ENCODE assay signal across 9 cellular contexts in genomic region chr1:47436979-47437517, GRCh38. TPM values are rescaled to one million over a fixed set of nuclear protein-coding genes. Genes with fewer than 3 reads are reported as not detected.
A peak's percentile ranks its signal among the peaks of the same experiment; 100 is the strongest.
DNase-seq lines count a peak whose midpoint lies in the region; ATAC-seq and TF ChIP-seq lines count a peak whose summit lies in the region.
"Had no signal": no experiment of that assay in that cellular context is flagged by ENCODE, and none has a peak within 500 bp of the region (broad histone marks: within the 10 kb centered on the region; RNA-seq: fewer than 3 reads in every experiment).

No MANE protein-coding gene starts in this region.

- H3K36me3 ChIP-seq in SJCRH30: peaks cover 6% of the 10 kb centered on the region; the same call in 1 of the 2 replicates

- no peaks in the 10 kb centered on the region for H3K27me3 ChIP-seq in SJCRH30

- H3K27ac Mint-ChIP-seq in CD14-positive monocyte (peak overlapping the region in 4 of 7 donors; percentile 40 to 79 (median 50)), nephron (peak overlapping the region; percentile 67 to 91 (median 73))

- peak overlapping the region; percentile 85 to 93 for H3K4me3 Mint-ChIP-seq in CD14-positive monocyte
- peak overlapping the region; percentile 94 to 95 (median 94) for H3K4me3 Mint-ChIP-seq in nephron

- no peak for TF ChIP-seq CTCF in CD14-positive monocyte (IDR thresholded peaks at IDR 0.05)
- TF ChIP-seq CTCF in nephron (IDR thresholded peaks at IDR 0.05; ENCODE audit: unreplicated experiment in 3 of 3): no peak

- H3K9me3 Mint-ChIP-seq in CD14-positive monocyte (peaks cover 0 to 39% (median 27%) of the 10 kb centered on the region in 7 donors), nephron (no peaks in the 10 kb centered on the region)

- H3K4me3 ChIP-seq in SJCRH30: peak overlapping the region; percentile 95

- peak overlapping the region; percentile 76 for H3K27ac ChIP-seq in SJCRH30
- peak overlapping the region; percentile 56 for H3K27ac ChIP-seq in epithelial cell of prostate

- intact Hi-C loops in CD14-positive monocyte (cut with micrococcal nuclease): loop anchor here (5.0 to 10.0 kb wide), 3 partner anchors 100 to 288 kb away; no protein-coding TSS in a partner anchor

- H3K4me1 ChIP-seq in SJCRH30: no peaks in the 10 kb centered on the region

- H3K36me3 Mint-ChIP-seq in CD14-positive monocyte (peaks cover 25 to 35% of the 10 kb centered on the region in 2 donors), nephron (ENCODE audit: low read depth) (no peaks in the 10 kb centered on the region)

- peaks cover 46% of the 10 kb centered on the region for H3K4me1 Mint-ChIP-seq in CD14-positive monocyte
- H3K4me1 Mint-ChIP-seq in nephron: peaks cover 42% of the 10 kb centered on the region

- H3K9me3 ChIP-seq in SJCRH30 (replicated peaks): no peaks in the 10 kb centered on the region

- DNase-seq in CD14-positive monocyte (ENCODE audit: low spot score) (no peak), SJCRH30 (peak; percentile 32 to 60), epithelial cell of prostate (ENCODE audit: low read depth, low spot score) (no peak), NCI-H510A treated with DMSO at 0.1 percent for 48 hours (lab: John Stamatoyannopoulos, UW) (no peak), T1000 (lab: John Stamatoyannopoulos, UW) (no peak)

- peaks cover 50 to 62% (median 52%) of the 10 kb centered on the region in 3 donors for H3K27me3 Mint-ChIP-seq in CD14-positive monocyte (ENCODE audit: low read depth in 3 of 3)
- H3K27me3 Mint-ChIP-seq in nephron (ENCODE audit: low read depth): peaks cover 54% of the 10 kb centered on the region

- ATAC-seq in GM18861 (IDR thresholded peaks at IDR 0.05; ENCODE audit: unreplicated experiment) (peak; percentile 16), HG03045 (IDR thresholded peaks at IDR 0.05; ENCODE audit: unreplicated experiment) (peak; percentile 27)

RNA-seq across cellular contexts. Expression of gene FOXD2, which starts 0.8 kb away (rescaled TPM):
- under 1 TPM in 1 of 2 donors, not detected in 1; 0.11 TPM for polyA plus RNA-seq in CD14-positive monocyte
- total RNA-seq in SJCRH30 (2014; rRNA removed; shearing (Covaris generic)): 1.7 and 2.2 TPM in 2 replicates

RNA-seq across cellular contexts. Expression of gene FOXE3, which starts 21.0 kb away (rescaled TPM):
- polyA plus RNA-seq in CD14-positive monocyte: not detected
- not detected in 2 replicates for total RNA-seq in SJCRH30 (2014; rRNA removed; shearing (Covaris generic))
- total RNA-seq: T-helper 2 cell treated with Interferon-gamma antibody and Interleukin-4, amounts not matched to agents 100 ng/mL and 5 ng/mL, for 36 hours had no signal

Comparison
In these comparisons a context has a peak if more than half of its experiments do, and no peak if none do; other contexts are left out.
1. DNase-seq: peak in SJCRH30 (2 of 2); none in CD14-positive monocyte (single experiment), epithelial cell of prostate (single experiment), NCI-H510A treated with DMSO at 0.1 percent for 48 hours (single experiment) and T1000 (single experiment).